Comparison of ENCODE assay signal across 1 cellular context in the genomic region with DNA sequence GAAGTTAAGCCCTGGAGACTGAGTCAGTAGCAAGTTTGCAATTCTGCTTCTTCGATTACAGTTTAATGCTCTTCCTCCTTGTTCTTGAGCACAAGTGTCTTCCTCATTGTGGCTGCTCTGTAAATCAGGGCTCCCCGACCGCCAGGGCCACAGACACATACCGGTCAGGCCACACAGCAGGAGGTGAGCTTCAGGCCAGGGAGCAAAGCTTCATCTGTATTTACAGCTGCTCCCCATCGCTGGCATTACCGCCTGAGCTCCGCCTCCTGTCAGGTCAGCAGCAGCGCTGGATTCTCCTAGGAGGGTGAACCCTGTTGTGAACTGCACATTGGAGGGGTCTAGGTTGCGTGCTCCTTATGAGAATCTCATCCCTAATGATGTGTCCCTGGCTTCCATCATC.
TF ChIP-seq lines count a peak whose summit lies in the region.

No MANE protein-coding gene starts in this region.

TF ChIP-seq in K562, 482 proteins besides CTCF, POLR2A, EP300 and RAD21:
- TF ChIP-seq SP1 (CRISPR knock-in tag; IDR thresholded peaks at IDR 0.05) (peak; percentile 50; the same call in 1 of the 2 replicates), ZZZ3 (IDR thresholded peaks at IDR 0.05) (no peak), NR2C2 (CRISPR knock-in tag; IDR thresholded peaks at IDR 0.05) (peak; percentile 49; the same call in 1 of the 2 replicates), NR2C2 (tag; IDR thresholded peaks at IDR 0.05) (no peak), SMAD3 (CRISPR knock-in tag; conservative IDR thresholded peaks at IDR 0.05) (no peak), CEBPG (CRISPR knock-in tag; IDR thresholded peaks at IDR 0.05) (no peak), CEBPG (tag; conservative IDR thresholded peaks at IDR 0.05 in 1 of 2, IDR thresholded peaks at IDR 0.05 in 1 of 2) (no peak), BHLHE40 (IDR thresholded peaks at IDR 0.05; ENCODE audit: low read length) (no peak), ZNF175 (CRISPR knock-in tag; IDR thresholded peaks at IDR 0.05; ENCODE audit: low read depth) (no peak), ZBTB1 (CRISPR knock-in tag; IDR thresholded peaks at IDR 0.05; ENCODE audit: borderline replicate concordance, low read depth) (peak; percentile 41; the same call in 1 of the 2 replicates), ZNF589 (CRISPR knock-in tag; IDR thresholded peaks at IDR 0.05; ENCODE audit: low read depth) (no peak), TRIM24 (IDR thresholded peaks at IDR 0.05) (no peak)
- TF ChIP-seq, protein P1, sequence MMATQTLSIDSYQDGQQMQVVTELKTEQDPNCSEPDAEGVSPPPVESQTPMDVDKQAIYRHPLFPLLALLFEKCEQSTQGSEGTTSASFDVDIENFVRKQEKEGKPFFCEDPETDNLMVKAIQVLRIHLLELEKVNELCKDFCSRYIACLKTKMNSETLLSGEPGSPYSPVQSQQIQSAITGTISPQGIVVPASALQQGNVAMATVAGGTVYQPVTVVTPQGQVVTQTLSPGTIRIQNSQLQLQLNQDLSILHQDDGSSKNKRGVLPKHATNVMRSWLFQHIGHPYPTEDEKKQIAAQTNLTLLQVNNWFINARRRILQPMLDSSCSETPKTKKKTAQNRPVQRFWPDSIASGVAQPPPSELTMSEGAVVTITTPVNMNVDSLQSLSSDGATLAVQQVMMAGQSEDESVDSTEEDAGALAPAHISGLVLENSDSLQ (IDR thresholded peaks at IDR 0.05) = 0 out of 2 replicates have a peak, but pooled peaks have one; percentile 4
- TF ChIP-seq, protein P2, sequence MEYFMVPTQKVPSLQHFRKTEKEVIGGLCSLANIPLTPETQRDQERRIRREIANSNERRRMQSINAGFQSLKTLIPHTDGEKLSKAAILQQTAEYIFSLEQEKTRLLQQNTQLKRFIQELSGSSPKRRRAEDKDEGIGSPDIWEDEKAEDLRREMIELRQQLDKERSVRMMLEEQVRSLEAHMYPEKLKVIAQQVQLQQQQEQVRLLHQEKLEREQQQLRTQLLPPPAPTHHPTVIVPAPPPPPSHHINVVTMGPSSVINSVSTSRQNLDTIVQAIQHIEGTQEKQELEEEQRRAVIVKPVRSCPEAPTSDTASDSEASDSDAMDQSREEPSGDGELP (CRISPR knock-in tag; IDR thresholded peaks at IDR 0.05; ENCODE audit: borderline replicate concordance) = peak; percentile 53; the same call in 1 of the 2 replicates
- TF ChIP-seq, protein P3, sequence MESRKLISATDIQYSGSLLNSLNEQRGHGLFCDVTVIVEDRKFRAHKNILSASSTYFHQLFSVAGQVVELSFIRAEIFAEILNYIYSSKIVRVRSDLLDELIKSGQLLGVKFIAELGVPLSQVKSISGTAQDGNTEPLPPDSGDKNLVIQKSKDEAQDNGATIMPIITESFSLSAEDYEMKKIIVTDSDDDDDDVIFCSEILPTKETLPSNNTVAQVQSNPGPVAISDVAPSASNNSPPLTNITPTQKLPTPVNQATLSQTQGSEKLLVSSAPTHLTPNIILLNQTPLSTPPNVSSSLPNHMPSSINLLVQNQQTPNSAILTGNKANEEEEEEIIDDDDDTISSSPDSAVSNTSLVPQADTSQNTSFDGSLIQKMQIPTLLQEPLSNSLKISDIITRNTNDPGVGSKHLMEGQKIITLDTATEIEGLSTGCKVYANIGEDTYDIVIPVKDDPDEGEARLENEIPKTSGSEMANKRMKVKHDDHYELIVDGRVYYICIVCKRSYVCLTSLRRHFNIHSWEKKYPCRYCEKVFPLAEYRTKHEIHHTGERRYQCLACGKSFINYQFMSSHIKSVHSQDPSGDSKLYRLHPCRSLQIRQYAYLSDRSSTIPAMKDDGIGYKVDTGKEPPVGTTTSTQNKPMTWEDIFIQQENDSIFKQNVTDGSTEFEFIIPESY (CRISPR knock-in tag; IDR thresholded peaks at IDR 0.05) = peak; percentile 74; the same call in 1 of the 2 replicates
- TF ChIP-seq, protein P4, sequence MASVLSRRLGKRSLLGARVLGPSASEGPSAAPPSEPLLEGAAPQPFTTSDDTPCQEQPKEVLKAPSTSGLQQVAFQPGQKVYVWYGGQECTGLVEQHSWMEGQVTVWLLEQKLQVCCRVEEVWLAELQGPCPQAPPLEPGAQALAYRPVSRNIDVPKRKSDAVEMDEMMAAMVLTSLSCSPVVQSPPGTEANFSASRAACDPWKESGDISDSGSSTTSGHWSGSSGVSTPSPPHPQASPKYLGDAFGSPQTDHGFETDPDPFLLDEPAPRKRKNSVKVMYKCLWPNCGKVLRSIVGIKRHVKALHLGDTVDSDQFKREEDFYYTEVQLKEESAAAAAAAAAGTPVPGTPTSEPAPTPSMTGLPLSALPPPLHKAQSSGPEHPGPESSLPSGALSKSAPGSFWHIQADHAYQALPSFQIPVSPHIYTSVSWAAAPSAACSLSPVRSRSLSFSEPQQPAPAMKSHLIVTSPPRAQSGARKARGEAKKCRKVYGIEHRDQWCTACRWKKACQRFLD (CRISPR knock-in tag; IDR thresholded peaks at IDR 0.05) = no peak; the same call in 1 of the 2 replicates
